Comparison of ENCODE assay signal across 36 cellular contexts in the genomic region with DNA sequence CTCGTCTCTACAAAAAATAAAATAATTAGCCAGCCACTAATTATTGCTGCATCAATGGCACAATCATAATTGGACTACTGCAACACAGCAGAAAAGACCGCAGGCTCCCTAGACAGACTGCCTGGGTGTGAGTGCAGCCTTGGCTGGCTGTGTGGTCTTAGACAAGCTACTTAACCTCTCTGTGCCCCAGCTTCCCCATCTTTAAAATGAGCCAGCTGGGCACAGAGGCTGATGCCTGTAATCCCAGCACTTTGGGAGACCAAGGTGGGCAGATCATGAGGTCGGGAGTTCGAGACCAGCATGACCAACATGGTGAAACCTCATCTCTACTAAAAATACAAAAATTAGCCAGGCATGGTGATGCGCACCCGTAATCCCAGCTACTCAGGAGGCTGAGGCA. TPM values are rescaled to one million over a fixed set of nuclear protein-coding genes. Genes with fewer than 3 reads are reported as not detected.
"Had no signal": no experiment of that assay in that cellular context is flagged by ENCODE, and none has a peak within 500 bp of the region (broad histone marks: within the 10 kb centered on the region; RNA-seq: fewer than 3 reads in every experiment).

No MANE protein-coding gene starts in this region.

- DNase-seq: Karpas-422, Kasumi-1, MG63, MM.1S, MV-4-11, NCI-H1048, NCI-H1092, NCI-H1092 treated with DMSO at 0.1 percent for 48 hours, NCI-H1105, NCI-H1105 treated with DMSO at 0.1 percent for 48 hours, NCI-H1417 treated with DMSO at 0.1 percent for 48 hours, NCI-H1436, NCI-H1436 treated with DMSO at 0.1 percent for 48 hours, NCI-H146, NCI-H1694, NCI-H1694 treated with DMSO at 0.1 percent for 48 hours, NCI-H187, NCI-H187 treated with DMSO at 0.1 percent for 48 hours, NCI-H1930, NCI-H2029, NCI-H2029 treated with DMSO at 0.1 percent for 48 hours, NCI-H2081 treated with DMSO at 0.1 percent for 48 hours, NCI-H2107, NCI-H2171, NCI-H2171 treated with DMSO at 0.1 percent for 48 hours, NCI-H2227 treated with DMSO at 0.1 percent for 48 hours, NCI-H226, NCI-H345, NCI-H446, NCI-H446 treated with DMSO at 0.1 percent for 48 hours, NCI-H510A, NCI-H510A treated with DMSO at 0.1 percent for 48 hours had no signal

- H3K27me3 ChIP-seq: MG63 had no signal

- H3K4me3 ChIP-seq: MG63 had no signal

- H3K9me3 ChIP-seq: MG63 had no signal

- H3K36me3 ChIP-seq: MG63 had no signal

RNA-seq across cellular contexts. Expression of gene TEX101, which starts 19.0 kb away (rescaled TPM):
- total RNA-seq: LHCN-M2, M059J, MCF 10A, NCI-H460 had no signal
